1 cellular context compared by ENCODE assay signal in genomic region chr6:32972353-32973143, GRCh38.
TF ChIP-seq lines count a peak whose summit lies in the region.

No MANE protein-coding gene starts in this region.

TF ChIP-seq in WTC11, 78 proteins besides CTCF, POLR2A, EP300 and RAD21 (continued from another document):
- TF ChIP-seq E2F1 (CRISPR knock-in tag; IDR thresholded peaks at IDR 0.05) (peak; percentile 52; the same call in 1 of the 2 replicates), TEAD4 (CRISPR knock-in tag; IDR thresholded peaks at IDR 0.05) (peak; percentile 34; the same call in 1 of the 2 replicates), EMX1 (CRISPR knock-in tag; IDR thresholded peaks at IDR 0.05) (no peak), FOXP1 (CRISPR knock-in tag; IDR thresholded peaks at IDR 0.05; ENCODE audit: borderline replicate concordance) (peak; percentile 69; the same call in 1 of the 2 replicates), ARID4B (CRISPR knock-in tag; IDR thresholded peaks at IDR 0.05; ENCODE audit: borderline replicate concordance) (peak; percentile 81), TP53 (CRISPR knock-in tag; IDR thresholded peaks at IDR 0.05) (peak; percentile 57; the same call in 1 of the 2 replicates), JUN (CRISPR knock-in tag; IDR thresholded peaks at IDR 0.05) (peak; percentile 71; the same call in 1 of the 2 replicates), SP1 (CRISPR knock-in tag; conservative IDR thresholded peaks at IDR 0.05) (peak; percentile 6; the same call in 1 of the 2 replicates), E2F5 (CRISPR knock-in tag; IDR thresholded peaks at IDR 0.05) (peak; percentile 11; the same call in 1 of the 2 replicates), NFYB (CRISPR knock-in tag; conservative IDR thresholded peaks at IDR 0.05; ENCODE audit: low read depth) (peak; percentile 9; the same call in 1 of the 2 replicates), ZNF219 (CRISPR knock-in tag; IDR thresholded peaks at IDR 0.05; ENCODE audit: borderline replicate concordance) (peak; percentile 47; the same call in 1 of the 2 replicates), SMAD3 (CRISPR knock-in tag; IDR thresholded peaks at IDR 0.05; ENCODE audit: borderline replicate concordance) (peak; percentile 18; the same call in 1 of the 2 replicates), TCF7 (CRISPR knock-in tag; IDR thresholded peaks at IDR 0.05; ENCODE audit: low read depth) (0 out of 2 replicates have a peak, but pooled peaks have one; percentile 55), KAT7 (CRISPR knock-in tag; IDR thresholded peaks at IDR 0.05; ENCODE audit: borderline replicate concordance) (peak; percentile 73; the same call in 1 of the 2 replicates), GABPB1 (CRISPR knock-in tag; IDR thresholded peaks at IDR 0.05) (peak; percentile 27; the same call in 1 of the 2 replicates), ELF4 (CRISPR knock-in tag; IDR thresholded peaks at IDR 0.05; ENCODE audit: low read depth) (0 out of 2 replicates have a peak, but pooled peaks have one; percentile 40), SMAD4 (CRISPR knock-in tag; IDR thresholded peaks at IDR 0.05) (peak; percentile 77; the same call in 1 of the 2 replicates), RELA (CRISPR knock-in tag; IDR thresholded peaks at IDR 0.05; ENCODE audit: borderline replicate concordance) (no peak), ESRRA (CRISPR knock-in tag; IDR thresholded peaks at IDR 0.05; ENCODE audit: borderline replicate concordance) (no peak), ZNF671 (CRISPR knock-in tag; IDR thresholded peaks at IDR 0.05) (no peak), ZBTB43 (CRISPR knock-in tag; IDR thresholded peaks at IDR 0.05) (peak; percentile 69), MYBL2 (CRISPR knock-in tag; IDR thresholded peaks at IDR 0.05) (peak; percentile 17; the same call in 1 of the 2 replicates), NFE2L1 (CRISPR knock-in tag; IDR thresholded peaks at IDR 0.05) (0 out of 2 replicates have a peak, but pooled peaks have one; percentile 32), ZMAT4 (CRISPR knock-in tag; IDR thresholded peaks at IDR 0.05) (no peak)
- TF ChIP-seq, protein P1, sequence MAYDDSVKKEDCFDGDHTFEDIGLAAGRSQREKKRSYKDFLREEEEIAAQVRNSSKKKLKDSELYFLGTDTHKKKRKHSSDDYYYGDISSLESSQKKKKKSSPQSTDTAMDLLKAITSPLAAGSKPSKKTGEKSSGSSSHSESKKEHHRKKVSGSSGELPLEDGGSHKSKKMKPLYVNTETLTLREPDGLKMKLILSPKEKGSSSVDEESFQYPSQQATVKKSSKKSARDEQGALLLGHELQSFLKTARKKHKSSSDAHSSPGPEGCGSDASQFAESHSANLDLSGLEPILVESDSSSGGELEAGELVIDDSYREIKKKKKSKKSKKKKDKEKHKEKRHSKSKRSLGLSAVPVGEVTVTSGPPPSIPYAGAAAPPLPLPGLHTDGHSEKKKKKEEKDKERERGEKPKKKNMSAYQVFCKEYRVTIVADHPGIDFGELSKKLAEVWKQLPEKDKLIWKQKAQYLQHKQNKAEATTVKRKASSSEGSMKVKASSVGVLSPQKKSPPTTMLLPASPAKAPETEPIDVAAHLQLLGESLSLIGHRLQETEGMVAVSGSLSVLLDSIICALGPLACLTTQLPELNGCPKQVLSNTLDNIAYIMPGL (CRISPR knock-in tag; IDR thresholded peaks at IDR 0.05) = peak; percentile 72; the same call in 1 of the 2 replicates
- TF ChIP-seq, protein P2, sequence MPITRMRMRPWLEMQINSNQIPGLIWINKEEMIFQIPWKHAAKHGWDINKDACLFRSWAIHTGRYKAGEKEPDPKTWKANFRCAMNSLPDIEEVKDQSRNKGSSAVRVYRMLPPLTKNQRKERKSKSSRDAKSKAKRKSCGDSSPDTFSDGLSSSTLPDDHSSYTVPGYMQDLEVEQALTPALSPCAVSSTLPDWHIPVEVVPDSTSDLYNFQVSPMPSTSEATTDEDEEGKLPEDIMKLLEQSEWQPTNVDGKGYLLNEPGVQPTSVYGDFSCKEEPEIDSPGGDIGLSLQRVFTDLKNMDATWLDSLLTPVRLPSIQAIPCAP (CRISPR knock-in tag; IDR thresholded peaks at IDR 0.05) = peak; percentile 7; the same call in 1 of the 2 replicates
- TF ChIP-seq, protein P3, sequence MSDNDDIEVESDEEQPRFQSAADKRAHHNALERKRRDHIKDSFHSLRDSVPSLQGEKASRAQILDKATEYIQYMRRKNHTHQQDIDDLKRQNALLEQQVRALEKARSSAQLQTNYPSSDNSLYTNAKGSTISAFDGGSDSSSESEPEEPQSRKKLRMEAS (CRISPR knock-in tag; IDR thresholded peaks at IDR 0.05) = peak; percentile 19; the same call in 1 of the 2 replicates
- TF ChIP-seq, protein P4, sequence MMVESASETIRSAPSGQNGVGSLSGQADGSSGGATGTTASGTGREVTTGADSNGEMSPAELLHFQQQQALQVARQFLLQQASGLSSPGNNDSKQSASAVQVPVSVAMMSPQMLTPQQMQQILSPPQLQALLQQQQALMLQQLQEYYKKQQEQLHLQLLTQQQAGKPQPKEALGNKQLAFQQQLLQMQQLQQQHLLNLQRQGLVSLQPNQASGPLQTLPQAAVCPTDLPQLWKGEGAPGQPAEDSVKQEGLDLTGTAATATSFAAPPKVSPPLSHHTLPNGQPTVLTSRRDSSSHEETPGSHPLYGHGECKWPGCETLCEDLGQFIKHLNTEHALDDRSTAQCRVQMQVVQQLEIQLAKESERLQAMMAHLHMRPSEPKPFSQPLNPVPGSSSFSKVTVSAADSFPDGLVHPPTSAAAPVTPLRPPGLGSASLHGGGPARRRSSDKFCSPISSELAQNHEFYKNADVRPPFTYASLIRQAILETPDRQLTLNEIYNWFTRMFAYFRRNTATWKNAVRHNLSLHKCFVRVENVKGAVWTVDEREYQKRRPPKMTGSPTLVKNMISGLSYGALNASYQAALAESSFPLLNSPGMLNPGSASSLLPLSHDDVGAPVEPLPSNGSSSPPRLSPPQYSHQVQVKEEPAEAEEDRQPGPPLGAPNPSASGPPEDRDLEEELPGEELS (CRISPR knock-in tag; IDR thresholded peaks at IDR 0.05) = peak; percentile 41; the same call in 1 of the 2 replicates
